In genomic region chr9:2336055-2336454, GRCh38 we compare ENCODE assay signal across 11 cellular contexts.
DNase-seq lines count a peak whose midpoint lies in the region; ATAC-seq and TF ChIP-seq lines count a peak whose summit lies in the region.
"Had no signal": no experiment of that assay in that cellular context is flagged by ENCODE, and none has a peak within 500 bp of the region (broad histone marks: within the 10 kb centered on the region; RNA-seq: fewer than 3 reads in every experiment).

No MANE protein-coding gene starts in this region.

- no peak overlapping the region for H3K4me3 Mint-ChIP-seq in HFFc6
- H3K4me3 Mint-ChIP-seq: brain had no signal

- intact Hi-C loops in posterior cingulate gyrus (cut with DNase I) = no loop called here

- H2AFZ ChIP-seq in DND-41 (ENCODE audit: low read depth, low read length) = no peak overlapping the region

- DNase-seq in DND-41 = no peak
- DNase-seq in HFFc6 = peak; percentile 21
- DNase-seq in astrocyte of the cerebellum (ENCODE audit: low read depth) = no peak
- DNase-seq in CD1c-positive myeloid dendritic cell (ENCODE audit: extremely low spot score) = no peak
- no peak for DNase-seq in RKO (ENCODE audit: low spot score)
- DNase-seq in SKM-1 (lab: John Stamatoyannopoulos, UW; ENCODE audit: unreplicated experiment) = no peak
- DNase-seq in posterior cingulate gyrus = no peak
- DNase-seq: DMS79 treated with DMSO at 0.1 percent for 48 hours, MG63 had no signal

- no peak overlapping the region for H3K4me3 ChIP-seq in DND-41 (ENCODE audit: low read depth in 1 of 2, low read length in 2 of 2)
- no peak overlapping the region for H3K4me3 ChIP-seq in astrocyte of the cerebellum (ENCODE audit: low read depth, low read length)
- no peak overlapping the region for H3K4me3 ChIP-seq in liver (ENCODE audit: low read depth in 1 of 3, low read length in 3 of 3)
- H3K4me3 ChIP-seq: MG63 had no signal

- no peaks in the 10 kb centered on the region for H3K4me1 Mint-ChIP-seq in HFFc6 (ENCODE audit: low read depth)

- H3K27ac Mint-ChIP-seq in HFFc6 = no peak overlapping the region
- H3K27ac Mint-ChIP-seq: brain had no signal

- H3K27ac ChIP-seq in DND-41 (ENCODE audit: low read length) (no peak overlapping the region), liver (ENCODE audit: low read depth in 1 of 2, low read length in 2 of 2) (no peak overlapping the region)

- no peak overlapping the region for H3K4me2 ChIP-seq in DND-41 (ENCODE audit: insufficient read depth, low read length)

- in situ Hi-C loops in astrocyte of the cerebellum (cut with HindIII; ENCODE audit: low sequenced_read_pairs) = no loop called here

- H3K9ac ChIP-seq in DND-41 (ENCODE audit: low read depth, low read length) = no peak overlapping the region
- no peak overlapping the region for H3K9ac ChIP-seq in liver (ENCODE audit: low read depth in 1 of 2, low read length in 2 of 2)

- no peaks in the 10 kb centered on the region for H3K9me3 Mint-ChIP-seq in HFFc6

- no peaks in the 10 kb centered on the region for H3K79me2 ChIP-seq in DND-41 (ENCODE audit: insufficient read depth, low read length)

- ATAC-seq in DND-41 (ENCODE audit: insufficient read depth, low read depth) = no peak

- H3K27me3 ChIP-seq in DND-41 (ENCODE audit: insufficient read depth, low read length, poor library complexity) (no peaks in the 10 kb centered on the region), liver (ENCODE audit: control insufficient read depth in 4 of 4, insufficient read depth in 4 of 4, low read length in 3 of 4) (no peaks in the 10 kb centered on the region)
- H3K27me3 ChIP-seq: MG63 had no signal

- WGBS in liver = 73% methylated on average over 4 of the region's 4 CpGs

- peaks cover 4% of the 10 kb centered on the region for H3K27me3 Mint-ChIP-seq in HFFc6 (ENCODE audit: insufficient read depth)
- H3K27me3 Mint-ChIP-seq: brain had no signal

- peak; percentile 32 for TF ChIP-seq CTCF in DND-41 (IDR thresholded peaks at IDR 0.05; ENCODE audit: borderline replicate concordance, extremely low read depth, low read length, poor library complexity, severe bottlenecking)
- TF ChIP-seq CTCF in HFFc6 (IDR thresholded peaks at IDR 0.05) = peak; percentile 73
- TF ChIP-seq CTCF in astrocyte of the cerebellum (IDR thresholded peaks at IDR 0.05; ENCODE audit: low read depth, low read length, missing control alignments) = peak; percentile 33
- peak; percentile 36 for TF ChIP-seq CTCF in liver (IDR thresholded peaks at IDR 0.05; ENCODE audit: low read depth, low read length, missing input control)

- H3K4me1 ChIP-seq in DND-41 (ENCODE audit: insufficient read depth, low read length) (no peaks in the 10 kb centered on the region), liver (ENCODE audit: control insufficient read depth in 4 of 4, insufficient read depth in 4 of 4, low read length in 3 of 4) (no peaks in the 10 kb centered on the region)

- H3K36me3 ChIP-seq in DND-41 (ENCODE audit: insufficient read depth, low read length) = no peaks in the 10 kb centered on the region
- no peaks in the 10 kb centered on the region for H3K36me3 ChIP-seq in liver (ENCODE audit: control insufficient read depth in 4 of 4, insufficient read depth in 3 of 4, low read depth in 1 of 4, low read length in 3 of 4)
- H3K36me3 ChIP-seq: MG63 had no signal

- H4K20me1 ChIP-seq in DND-41 (ENCODE audit: insufficient read depth, low read length) = no peaks in the 10 kb centered on the region

- H3K36me3 Mint-ChIP-seq in HFFc6 (ENCODE audit: low read depth) = no peaks in the 10 kb centered on the region
- H3K36me3 Mint-ChIP-seq: brain had no signal

- TF ChIP-seq RAD21 in liver (IDR thresholded peaks at IDR 0.05) = peak; percentile 47 to 67

- H3K9me3 ChIP-seq in DND-41 (ENCODE audit: insufficient read depth, low read length, severe bottlenecking) (no peaks in the 10 kb centered on the region), liver (ENCODE audit: control insufficient read depth in 4 of 4, low read length in 3 of 4) (no peaks in the 10 kb centered on the region)
- H3K9me3 ChIP-seq: MG63 had no signal

TF ChIP-seq in liver, 16 proteins besides CTCF, POLR2A, EP300 and RAD21:
- TF ChIP-seq NR2F2 (IDR thresholded peaks at IDR 0.05) (no peak), TAF1 (conservative IDR thresholded peaks at IDR 0.05) (no peak), HNF4A (conservative IDR thresholded peaks at IDR 0.05) (peak; percentile 17 to 59)
